ENCODE assay signal across 8 cellular contexts in genomic region chr11:4610258-4610935, GRCh38. TPM values are rescaled to one million over a fixed set of nuclear protein-coding genes. Genes with fewer than 3 reads are reported as not detected.
A peak's percentile ranks its signal among the peaks of the same experiment; 100 is the strongest.
DNase-seq lines count a peak whose midpoint lies in the region; ATAC-seq and TF ChIP-seq lines count a peak whose summit lies in the region.
"Had no signal": no experiment of that assay in that cellular context is flagged by ENCODE, and none has a peak within 500 bp of the region (broad histone marks: within the 10 kb centered on the region; RNA-seq: fewer than 3 reads in every experiment).

No MANE protein-coding gene starts in this region.

- H3K9ac ChIP-seq in MM.1S (ENCODE audit: low read length), result no peak overlapping the region

- peak overlapping the region; percentile 51 for H3K4me2 ChIP-seq in MM.1S (ENCODE audit: low read depth, low read length)

- ATAC-seq in GM21526 (IDR thresholded peaks at IDR 0.05; ENCODE audit: low FRiP score, unreplicated experiment), result no peak
- ATAC-seq in left colon, result no peak

- no peaks in the 10 kb centered on the region for H3K9me3 Mint-ChIP-seq in CD14-positive monocyte

- peak overlapping the region; percentile 65 for H2AFZ ChIP-seq in MM.1S (ENCODE audit: low read length)

- TF ChIP-seq CTCF in CD14-positive monocyte (IDR thresholded peaks at IDR 0.05), result no peak
- no peak for TF ChIP-seq CTCF in MM.1S (IDR thresholded peaks at IDR 0.05; ENCODE audit: low read length)
- peak; percentile 14 for TF ChIP-seq CTCF in fibroblast of the aortic adventitia (IDR thresholded peaks at IDR 0.05; ENCODE audit: insufficient read depth, low read length)

- H3F3A ChIP-seq in MM.1S (ENCODE audit: insufficient read depth, low read length), result peaks cover 6% of the 10 kb centered on the region; the same call in 1 of the 2 replicates

- H3K36me3 ChIP-seq in MM.1S (replicated peaks; ENCODE audit: insufficient read depth, low read length), result no peaks in the 10 kb centered on the region

- no peaks in the 10 kb centered on the region for H3K9me3 ChIP-seq in MM.1S (replicated peaks; ENCODE audit: insufficient read depth, low read length)

- DNase-seq in CD14-positive monocyte (ENCODE audit: low spot score) (no peak), MM.1S (peak; percentile 10), fibroblast of the aortic adventitia (ENCODE audit: low read depth) (peak; percentile 55), SW 1271 (lab: John Stamatoyannopoulos, UW) (no peak), left colon (no peak)

- peaks cover 0 to 7% (median 3%) of the 10 kb centered on the region in 3 donors for H3K27me3 Mint-ChIP-seq in CD14-positive monocyte (ENCODE audit: low read depth in 3 of 3)

- intact Hi-C loops in CD14-positive monocyte (cut with micrococcal nuclease), result no loop called here
- intact Hi-C loops in left colon (cut with DNase I, micrococcal nuclease), result no loop called here

- H3K4me1 Mint-ChIP-seq in CD14-positive monocyte, result peaks cover 32% of the 10 kb centered on the region

- no peaks in the 10 kb centered on the region; the same call in 1 of the 2 replicates for H3K4me1 ChIP-seq in MM.1S (ENCODE audit: low read length)

- no peaks in the 10 kb centered on the region for H3K79me2 ChIP-seq in MM.1S (ENCODE audit: low read length)

- H3K4me3 ChIP-seq in MM.1S (ENCODE audit: low read length) (peak overlapping the region; percentile 3; the same call in 1 of the 2 replicates), fibroblast of the aortic adventitia (ENCODE audit: low read depth, low read length) (peak overlapping the region; percentile 34)
- H3K4me3 ChIP-seq: skin epidermis had no signal

- H3K27me3 ChIP-seq in MM.1S (replicated peaks; ENCODE audit: insufficient read depth, low read length), result no peaks in the 10 kb centered on the region

- no peak overlapping the region for H3K27ac ChIP-seq in MM.1S (ENCODE audit: low read length)

- H3K27ac Mint-ChIP-seq in CD14-positive monocyte, result peak overlapping the region in 4 of 7 donors; percentile 11 to 74 (median 18)

- no peaks in the 10 kb centered on the region for H4K20me1 ChIP-seq in MM.1S (ENCODE audit: insufficient read depth, low read length)

- no peaks in the 10 kb centered on the region for H3K36me3 Mint-ChIP-seq in CD14-positive monocyte

- H3K4me3 Mint-ChIP-seq in CD14-positive monocyte, result peak overlapping the region; percentile 28 to 81

- H3K9me2 ChIP-seq in MM.1S (replicated peaks; ENCODE audit: insufficient read depth, low read length), result no peaks in the 10 kb centered on the region

RNA-seq across cellular contexts. Expression of gene TRIM68, which starts 2.4 kb away (rescaled TPM):
- polyA plus RNA-seq in CD14-positive monocyte, result 1 to 10 TPM; 3.0 to 4.9 TPM
- total RNA-seq in fibroblast of the aortic adventitia (ENCODE audit: low replicate concordance), result 9.9 and 13.0 TPM in 2 replicates
- 10 to 100 TPM; 17.6 to 18.6 TPM for total RNA-seq in left colon

RNA-seq across cellular contexts. Expression of gene OR52I1, which starts 16.6 kb away (rescaled TPM):
- polyA plus RNA-seq in CD14-positive monocyte, result not detected
- total RNA-seq in fibroblast of the aortic adventitia (ENCODE audit: low replicate concordance) (not detected in 2 replicates), left colon (not detected)
- total RNA-seq: glomerular endothelial cell had no signal

RNA-seq across cellular contexts. Expression of gene OR51D1, which starts 26.9 kb away (rescaled TPM):
- not detected for polyA plus RNA-seq in CD14-positive monocyte
- not detected in 2 replicates for total RNA-seq in fibroblast of the aortic adventitia (ENCODE audit: low replicate concordance)
- total RNA-seq in left colon, result not detected
- total RNA-seq: glomerular endothelial cell had no signal

RNA-seq across cellular contexts. Expression of gene OR52I2, which starts 28.9 kb away (rescaled TPM):
- not detected for polyA plus RNA-seq in CD14-positive monocyte
- total RNA-seq in fibroblast of the aortic adventitia (ENCODE audit: low replicate concordance), result not detected in 2 replicates
- not detected for total RNA-seq in left colon
- total RNA-seq: glomerular endothelial cell had no signal

RNA-seq across cellular contexts. Expression of gene OR51E1, which starts 33.4 kb away (rescaled TPM):
- polyA plus RNA-seq in CD14-positive monocyte, result not detected
- total RNA-seq in fibroblast of the aortic adventitia (ENCODE audit: low replicate concordance), result not detected in 2 replicates
- 1 to 10 TPM in 1 of 2 donors, under 1 TPM in 1; 0.64 to 1.3 TPM for total RNA-seq in left colon
- total RNA-seq: glomerular endothelial cell had no signal

Comparison
In these comparisons a context has a peak if more than half of its experiments do, and no peak if none do; other contexts are left out.
1. DNase-seq: peak in MM.1S (single experiment) and fibroblast of the aortic adventitia (single experiment); none in CD14-positive monocyte (single experiment), SW 1271 (0 of 2) and left colon (0 of 2).